1 cellular context compared by ENCODE assay signal in genomic region chr22:38623357-38623756, GRCh38.
TF ChIP-seq lines count a peak whose summit lies in the region.

No MANE protein-coding gene starts in this region.

TF ChIP-seq in HepG2, 621 proteins besides CTCF, POLR2A, EP300 and RAD21:
- peak; percentile 33; the same call in 1 of the 2 replicates for TF ChIP-seq ZNF629 (CRISPR knock-in tag; conservative IDR thresholded peaks at IDR 0.05)
- TF ChIP-seq FOSL2 (CRISPR knock-in tag; IDR thresholded peaks at IDR 0.05): peak; percentile 91
- TF ChIP-seq HNF4A (CRISPR knock-in tag; IDR thresholded peaks at IDR 0.05): peak; percentile 13; the same call in 1 of the 2 replicates
- TF ChIP-seq HMG20A (CRISPR knock-in tag; IDR thresholded peaks at IDR 0.05; ENCODE audit: borderline replicate concordance): peak; percentile 13; the same call in 1 of the 2 replicates
- 0 out of 2 replicates have a peak, but pooled peaks have one; percentile 25 for TF ChIP-seq RARA (CRISPR knock-in tag; IDR thresholded peaks at IDR 0.05)
- peak; percentile 56; the same call in 1 of the 2 replicates for TF ChIP-seq FOSL1 (CRISPR knock-in tag; IDR thresholded peaks at IDR 0.05; ENCODE audit: borderline replicate concordance)
- TF ChIP-seq ZKSCAN1 (IDR thresholded peaks at IDR 0.05; ENCODE audit: low read length): no peak
- peak; percentile 82; the same call in 1 of the 2 replicates for TF ChIP-seq ETV5 (CRISPR knock-in tag; IDR thresholded peaks at IDR 0.05; ENCODE audit: borderline replicate concordance)
- TF ChIP-seq SAP130 (CRISPR knock-in tag; IDR thresholded peaks at IDR 0.05; ENCODE audit: low read depth): peak; percentile 48; the same call in 1 of the 2 replicates
- no peak for TF ChIP-seq ISL2 (CRISPR knock-in tag; IDR thresholded peaks at IDR 0.05)
- no peak for TF ChIP-seq NR2F6 (IDR thresholded peaks at IDR 0.05)
- 0 out of 2 replicates have a peak, but pooled peaks have one; percentile 30 for TF ChIP-seq NR2F6 (CRISPR knock-in tag; IDR thresholded peaks at IDR 0.05)
- TF ChIP-seq SNAPC4 (CRISPR knock-in tag; IDR thresholded peaks at IDR 0.05): no peak
